8 cellular contexts compared by ENCODE assay signal in genomic region chr10:132779850-132780249, GRCh38. TPM values are rescaled to one million over a fixed set of nuclear protein-coding genes. Genes with fewer than 3 reads are reported as not detected.
"Had no signal": no experiment of that assay in that cellular context is flagged by ENCODE, and none has a peak within 500 bp of the region (broad histone marks: within the 10 kb centered on the region; RNA-seq: fewer than 3 reads in every experiment).

No MANE protein-coding gene starts in this region.

- H3K27ac Mint-ChIP-seq: GM23338, H9 had no signal

- H3K4me3 Mint-ChIP-seq: GM23338, H9 had no signal

- H3K4me2 ChIP-seq: GM23338 had no signal

- H3K9me3 Mint-ChIP-seq: GM23338, H9 had no signal

- H3K4me3 ChIP-seq: GM23338, K562 had no signal

- ATAC-seq: GM23338, K562 had no signal

- DNase-seq: H9, HCEC 1CT, IMR-90, KG1 had no signal

RNA-seq across cellular contexts. Expression of gene NKX6-2, which starts 6.1 kb away (rescaled TPM):
- total RNA-seq: H1, HT-29, IMR-90, K562 had no signal
